In the genomic region with DNA sequence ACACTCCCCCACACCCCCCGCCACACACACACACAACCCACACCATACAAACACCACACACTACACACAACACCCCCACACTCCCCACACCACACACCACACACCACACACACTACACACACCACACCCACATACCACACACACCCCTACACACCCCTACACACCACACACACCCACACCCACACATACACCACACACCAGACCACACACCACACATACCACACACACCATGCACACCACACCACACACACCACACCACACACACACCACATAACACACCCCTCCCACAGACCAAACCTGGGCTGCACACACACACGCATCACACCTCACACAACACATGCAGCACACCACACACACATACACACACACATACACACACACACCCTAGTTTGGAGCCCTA, we compare ENCODE assay signal across 20 cellular contexts. TPM values are rescaled to one million over a fixed set of nuclear protein-coding genes. Genes with fewer than 3 reads are reported as not detected.
DNase-seq lines count a peak whose midpoint lies in the region; ATAC-seq and TF ChIP-seq lines count a peak whose summit lies in the region.
"Had no signal": no experiment of that assay in that cellular context is flagged by ENCODE, and none has a peak within 500 bp of the region (broad histone marks: within the 10 kb centered on the region; RNA-seq: fewer than 3 reads in every experiment).

No MANE protein-coding gene starts in this region.

- no peak overlapping the region for H3K27ac ChIP-seq in foreskin keratinocyte
- H3K27ac ChIP-seq: body of pancreas, psoas muscle had no signal

- ATAC-seq in activated B cell treated with CpG ODN at 0.5 μM for 24 hours (ENCODE audit: low read depth) (no peak), HG03354 (IDR thresholded peaks at IDR 0.05; ENCODE audit: poor library complexity, severe bottlenecking, unreplicated experiment) (no peak), foreskin keratinocyte (no peak), omental fat pad (ENCODE audit: low FRiP score) (no peak)
- ATAC-seq: body of pancreas, natural killer cell, psoas muscle had no signal

- H3K27me3 Mint-ChIP-seq in activated CD4-positive, alpha-beta T cell treated with anti-CD3 and anti-CD28 coated beads, Interleukin-2, amount 10 ng/mL, durations not matched to agents 24 days and 14 days: peaks cover 55% of the 10 kb centered on the region
- H3K27me3 Mint-ChIP-seq in activated B cell treated with CpG ODN at 0.5 μM for 24 hours: peaks cover 53% of the 10 kb centered on the region
- H3K27me3 Mint-ChIP-seq in glutamatergic neuron (ENCODE audit: unreplicated experiment): peaks cover 30% of the 10 kb centered on the region
- peaks cover 89% of the 10 kb centered on the region for H3K27me3 Mint-ChIP-seq in progenitor cell of endocrine pancreas

- POLR2A ChIA-PET in activated B cell treated with CpG ODN at 0.5 μM for 24 hours (lab: Charles Lee): no interaction called here

- peak overlapping the region; percentile 51 for H3K27ac Mint-ChIP-seq in activated CD4-positive, alpha-beta T cell treated with anti-CD3 and anti-CD28 coated beads, Interleukin-2, amount 10 ng/mL, durations not matched to agents 24 days and 14 days
- H3K27ac Mint-ChIP-seq in activated B cell treated with CpG ODN at 0.5 μM for 24 hours (peak overlapping the region; percentile 6), glutamatergic neuron (ENCODE audit: unreplicated experiment) (no peak overlapping the region), progenitor cell of endocrine pancreas (peak overlapping the region; percentile 76)
- H3K27ac Mint-ChIP-seq: natural killer cell had no signal

- no peaks in the 10 kb centered on the region for H3K4me1 ChIP-seq in foreskin keratinocyte
- H3K4me1 ChIP-seq: psoas muscle had no signal

- peaks cover 4% of the 10 kb centered on the region for H3K9me3 Mint-ChIP-seq in activated CD4-positive, alpha-beta T cell treated with anti-CD3 and anti-CD28 coated beads, Interleukin-2, amount 10 ng/mL, durations not matched to agents 24 days and 14 days
- H3K9me3 Mint-ChIP-seq in activated B cell treated with CpG ODN at 0.5 μM for 24 hours: no peaks in the 10 kb centered on the region
- peaks cover 2% of the 10 kb centered on the region for H3K9me3 Mint-ChIP-seq in glutamatergic neuron (ENCODE audit: unreplicated experiment)
- no peaks in the 10 kb centered on the region for H3K9me3 Mint-ChIP-seq in progenitor cell of endocrine pancreas (ENCODE audit: low read depth)
- H3K9me3 Mint-ChIP-seq: natural killer cell had no signal

- CTCF ChIA-PET in activated B cell treated with CpG ODN at 0.5 μM for 24 hours (lab: Charles Lee): no interaction called here

- TF ChIP-seq CTCF in activated B cell treated with CpG ODN at 0.5 μM for 24 hours (IDR thresholded peaks at IDR 0.05): no peak
- no peak for TF ChIP-seq CTCF in glutamatergic neuron (IDR thresholded peaks at IDR 0.05; ENCODE audit: partially characterized antibody, unreplicated experiment)
- TF ChIP-seq CTCF in progenitor cell of endocrine pancreas (IDR thresholded peaks at IDR 0.05; ENCODE audit: unreplicated experiment): no peak
- TF ChIP-seq CTCF in foreskin keratinocyte (conservative IDR thresholded peaks at IDR 0.05): no peak
- TF ChIP-seq CTCF in omental fat pad (IDR thresholded peaks at IDR 0.05): no peak

- peaks cover 8% of the 10 kb centered on the region for H3K4me1 Mint-ChIP-seq in activated CD4-positive, alpha-beta T cell treated with anti-CD3 and anti-CD28 coated beads, Interleukin-2, amount 10 ng/mL, durations not matched to agents 24 days and 14 days
- peaks cover 17% of the 10 kb centered on the region for H3K4me1 Mint-ChIP-seq in activated B cell treated with CpG ODN at 0.5 μM for 24 hours
- peaks cover 6% of the 10 kb centered on the region for H3K4me1 Mint-ChIP-seq in glutamatergic neuron (ENCODE audit: low read depth, unreplicated experiment)
- H3K4me1 Mint-ChIP-seq in progenitor cell of endocrine pancreas (ENCODE audit: low read depth): peaks cover 10% of the 10 kb centered on the region

- peaks cover 3% of the 10 kb centered on the region for H3K36me3 Mint-ChIP-seq in activated CD4-positive, alpha-beta T cell treated with anti-CD3 and anti-CD28 coated beads, Interleukin-2, amount 10 ng/mL, durations not matched to agents 24 days and 14 days (ENCODE audit: low read depth)
- H3K36me3 Mint-ChIP-seq in activated B cell treated with CpG ODN at 0.5 μM for 24 hours (ENCODE audit: low read depth) (no peaks in the 10 kb centered on the region), glutamatergic neuron (ENCODE audit: unreplicated experiment) (peaks cover 6% of the 10 kb centered on the region), progenitor cell of endocrine pancreas (ENCODE audit: insufficient read depth) (no peaks in the 10 kb centered on the region)
- H3K36me3 Mint-ChIP-seq: CD8-positive, alpha-beta memory T cell; natural killer cell had no signal

- DNase-seq in activated CD4-positive, alpha-beta T cell treated with anti-CD3 and anti-CD28 coated beads, Interleukin-2, amount 10 ng/mL, durations not matched to agents 24 days and 14 days: no peak
- DNase-seq in activated CD4-positive, alpha-beta T cell treated with anti-CD3 and anti-CD28 coated beads for 48 hours: no peak
- DNase-seq in activated B cell treated with CpG ODN at 0.5 μM for 24 hours (no peak), glutamatergic neuron (no peak), progenitor cell of endocrine pancreas (ENCODE audit: low spot score, unreplicated experiment) (no peak), foreskin keratinocyte (no peak), omental fat pad (ENCODE audit: low spot score) (no peak)
- DNase-seq: 8988T; body of pancreas; CD8-positive, alpha-beta memory T cell; DMS53; GF-D8; Karpas-422; natural killer cell; NCI-H2029; NCI-H226; NCI-H82; psoas muscle; T-helper 9 cell had no signal

- intact Hi-C loops in activated CD4-positive, alpha-beta T cell treated with anti-CD3 and anti-CD28 coated beads, Interleukin-2, amount 10 ng/mL, durations not matched to agents 24 days and 14 days (cut with micrococcal nuclease): no loop called here
- intact Hi-C loops in activated B cell treated with CpG ODN at 0.5 μM for 24 hours (cut with micrococcal nuclease): no loop called here

- peak overlapping the region; percentile 56 for H3K4me3 Mint-ChIP-seq in activated CD4-positive, alpha-beta T cell treated with anti-CD3 and anti-CD28 coated beads, Interleukin-2, amount 10 ng/mL, durations not matched to agents 24 days and 14 days
- H3K4me3 Mint-ChIP-seq in activated B cell treated with CpG ODN at 0.5 μM for 24 hours (no peak overlapping the region), glutamatergic neuron (ENCODE audit: unreplicated experiment) (peak overlapping the region; percentile 34), progenitor cell of endocrine pancreas (ENCODE audit: low read depth) (no peak overlapping the region)
- H3K4me3 Mint-ChIP-seq: natural killer cell had no signal

- peaks cover 85% of the 10 kb centered on the region for H3K27me3 ChIP-seq in foreskin keratinocyte

RNA-seq across cellular contexts. Expression of gene RASGRF1, which starts 1.8 kb away (rescaled TPM):
- not detected in 2 replicates for total RNA-seq in activated CD4-positive, alpha-beta T cell treated with anti-CD3 and anti-CD28 coated beads, Interleukin-2, amount 10 ng/mL, durations not matched to agents 24 days and 14 days
- total RNA-seq in activated B cell treated with CpG ODN at 0.5 μM for 24 hours (8.6 and 11.4 TPM in 2 replicates), glutamatergic neuron (ENCODE audit: unreplicated experiment) (0.32 TPM), progenitor cell of endocrine pancreas (0.16 and 0.17 TPM in 2 replicates), foreskin keratinocyte (0.24 and 0.53 TPM in 2 replicates), omental fat pad (under 1 TPM in 3 of 4 donors, not detected in 1; 0.13 to 0.32 (median 0.24) TPM)
- polyA plus RNA-seq in foreskin keratinocyte: 0.16 and 0.56 TPM in 2 replicates
- total RNA-seq: CD8-positive, alpha-beta memory T cell; natural killer cell; psoas muscle had no signal
- polyA plus RNA-seq: CD8-positive, alpha-beta memory T cell had no signal

Comparison
In these comparisons a context has a peak if more than half of its experiments do, and no peak if none do; other contexts are left out.
1. H3K4me3 Mint-ChIP-seq: peak in activated CD4-positive, alpha-beta T cell treated with anti-CD3 and anti-CD28 coated beads, Interleukin-2, amount 10 ng/mL, durations not matched to agents 24 days and 14 days (single experiment) and glutamatergic neuron (single experiment); none in activated B cell treated with CpG ODN at 0.5 μM for 24 hours (single experiment) and progenitor cell of endocrine pancreas (single experiment).